ENCODE assay signal across 19 cellular contexts in genomic region chr9:89982016-89982415, GRCh38.
DNase-seq lines count a peak whose midpoint lies in the region; ATAC-seq, FAIRE-seq and TF ChIP-seq lines count a peak whose summit lies in the region.
"Had no signal": no experiment of that assay in that cellular context is flagged by ENCODE, and none has a peak within 500 bp of the region (broad histone marks: within the 10 kb centered on the region; RNA-seq: fewer than 3 reads in every experiment).

No MANE protein-coding gene starts in this region.

- H3K27me3 ChIP-seq in liver (ENCODE audit: control insufficient read depth in 4 of 4, insufficient read depth in 4 of 4, low read length in 3 of 4), result no peaks in the 10 kb centered on the region
- H3K27me3 ChIP-seq in HepG2 (ENCODE audit: control insufficient read depth in 1 of 2, insufficient read depth in 2 of 2, low read length in 2 of 2), result no peaks in the 10 kb centered on the region
- H3K27me3 ChIP-seq in bronchial epithelial cell (ENCODE audit: control insufficient read depth, insufficient read depth, low read length), result peaks cover 1% of the 10 kb centered on the region

- no peak for TF ChIP-seq POLR2A in HepG2 (IDR thresholded peaks at IDR 0.05; ENCODE audit: insufficient read depth in 1 of 2, low read depth in 2 of 2, low read length in 2 of 2)

- H3K9me3 ChIP-seq in liver (ENCODE audit: control insufficient read depth in 4 of 4, low read length in 3 of 4), result no peaks in the 10 kb centered on the region
- no peaks in the 10 kb centered on the region for H3K9me3 ChIP-seq in HepG2 (ENCODE audit: low read length)
- H3K9me3 ChIP-seq: HAP-1 had no signal

- H3K27ac ChIP-seq in liver (ENCODE audit: low read depth in 1 of 2, low read length in 2 of 2) (peak overlapping the region in 1 of 2 donors; percentile 6), HepG2 (ENCODE audit: extremely low read length, insufficient read depth, low read length) (no peak overlapping the region)

- WGBS in liver, result 41% methylated on average over 3 of the region's 3 CpGs
- 0% methylated on average over 3 of the region's 3 CpGs for WGBS in HepG2 (ENCODE audit: low lambda C conversion rate)

- TF ChIP-seq CTCF in liver (IDR thresholded peaks at IDR 0.05; ENCODE audit: low read depth, low read length, missing input control) (no peak), HepG2 (CRISPR knock-in tag; IDR thresholded peaks at IDR 0.05) (no peak), bronchial epithelial cell (IDR thresholded peaks at IDR 0.05; ENCODE audit: insufficient read depth, low read length, severe bottlenecking) (no peak)

- POLR2A ChIA-PET in HepG2 (lab: Yijun Ruan, JAX), result no interaction called here

- H3K4me1 ChIP-seq in liver (ENCODE audit: control insufficient read depth in 4 of 4, insufficient read depth in 4 of 4, low read length in 3 of 4), result peaks cover 0 to 9% (median 6%) of the 10 kb centered on the region in 4 donors
- no peaks in the 10 kb centered on the region for H3K4me1 ChIP-seq in HepG2 (ENCODE audit: insufficient read depth, low read length)
- H3K4me1 ChIP-seq: HAP-1 had no signal

- H4K20me1 ChIP-seq in HepG2 (ENCODE audit: insufficient read depth, low read length), result no peaks in the 10 kb centered on the region

- no TSS peak for BruUV-seq in HepG2 (replicated peaks; lab: Mats Ljungman, UMichigan)

- no peak overlapping the region for H3K4me2 ChIP-seq in HepG2 (ENCODE audit: low read depth, low read length)

- H2AFZ ChIP-seq in HepG2 (ENCODE audit: low read length), result no peak overlapping the region

- no peaks in the 10 kb centered on the region for H3K79me2 ChIP-seq in HepG2 (ENCODE audit: insufficient read depth, low read length)

- intact Hi-C loops in HepG2 (cut with micrococcal nuclease; ENCODE audit: unreplicated experiment) (no loop called here), Right ventricle myocardium superior (cut with DNase I) (no loop called here)

- no peak for ATAC-seq in HepG2
- peak; percentile 81 for ATAC-seq in left lobe of liver
- no peak for ATAC-seq in Right ventricle myocardium superior (ENCODE audit: poor library complexity)
- no peak for ATAC-seq in GM18867 (IDR thresholded peaks at IDR 0.05; ENCODE audit: unreplicated experiment)

- FAIRE-seq in HepG2 (lab: Jason Lieb, UNC) (no peak), bronchial epithelial cell (lab: Jason Lieb, UNC) (peak; percentile 87)
- FAIRE-seq: GM12891, GM18507, H54 had no signal

- CTCF ChIA-PET in HepG2 (lab: Yijun Ruan, JAX; ENCODE audit: low intra/inter-chr PET ratio, low total read pairs), result no interaction called here

- no peak for DNase-seq in HepG2 (ENCODE audit: low spot score)
- DNase-seq in bronchial epithelial cell (ENCODE audit: low read depth), result no peak
- no peak for DNase-seq in left lobe of liver (ENCODE audit: low spot score)
- no peak for DNase-seq in Right ventricle myocardium superior
- DNase-seq: C1 segment of cervical spinal cord; Calu3; CD4-positive, alpha-beta memory T cell; COR-L47; DMS53; DMS79 treated with DMSO at 0.1 percent for 48 hours; GF-D8; GOT3; HFFc6 had no signal

- TF ChIP-seq EP300 in HepG2 (IDR thresholded peaks at IDR 0.05; ENCODE audit: low read depth in 2 of 2, low read length in 2 of 2) (no peak), HepG2 (CRISPR knock-in tag; IDR thresholded peaks at IDR 0.05; ENCODE audit: borderline replicate concordance) (no peak)

- H3K36me3 ChIP-seq in liver (ENCODE audit: control insufficient read depth in 4 of 4, insufficient read depth in 3 of 4, low read depth in 1 of 4, low read length in 3 of 4) (no peaks in the 10 kb centered on the region), HepG2 (replicated peaks in 1 of 2; ENCODE audit: control insufficient read depth in 1 of 2, insufficient read depth in 2 of 2, low read length in 2 of 2) (no peaks in the 10 kb centered on the region), bronchial epithelial cell (ENCODE audit: control insufficient read depth, insufficient read depth, low read length) (no peaks in the 10 kb centered on the region)
- H3K36me3 ChIP-seq: HAP-1 had no signal

- TF ChIP-seq RAD21 in liver (IDR thresholded peaks at IDR 0.05) (peak; percentile 22), HepG2 (CRISPR knock-in tag; IDR thresholded peaks at IDR 0.05) (no peak)

- H3K4me3 ChIP-seq in liver (ENCODE audit: low read depth in 1 of 3, low read length in 3 of 3) (no peak overlapping the region), HepG2 (replicated peaks in 1 of 3; ENCODE audit: insufficient read depth in 1 of 3, low read depth in 2 of 3, low read length in 3 of 3) (no peak overlapping the region), bronchial epithelial cell (ENCODE audit: low read depth, low read length) (no peak overlapping the region)
- H3K4me3 ChIP-seq: HAP-1 had no signal

- H3K9ac ChIP-seq in liver (ENCODE audit: low read depth in 1 of 2, low read length in 2 of 2) (no peak overlapping the region), HepG2 (ENCODE audit: insufficient read depth, low read depth, low read length) (no peak overlapping the region)

- in situ Hi-C loops in HepG2 (cut with HindIII; ENCODE audit: extremely low pct_ligation_motif_present, low pct_unique_long_range_greater_than_20kb), result no loop called here

TF ChIP-seq in liver, 16 proteins besides CTCF, POLR2A, EP300 and RAD21 (continues in another document):
- peak; percentile 65 for TF ChIP-seq NR2F2 (IDR thresholded peaks at IDR 0.05)
- no peak for TF ChIP-seq JUND (IDR thresholded peaks at IDR 0.05)
- no peak for TF ChIP-seq YY1 (IDR thresholded peaks at IDR 0.05)
- no peak for TF ChIP-seq GABPA (IDR thresholded peaks at IDR 0.05 in 1 of 2, conservative IDR thresholded peaks at IDR 0.05 in 1 of 2)
- no peak for TF ChIP-seq FOXA2 (IDR thresholded peaks at IDR 0.05)
- TF ChIP-seq MAX (IDR thresholded peaks at IDR 0.05), result no peak
- TF ChIP-seq EGR1 (IDR thresholded peaks at IDR 0.05; ENCODE audit: low read depth in 2 of 2), result no peak
- no peak for TF ChIP-seq ZBTB33 (IDR thresholded peaks at IDR 0.05)
- TF ChIP-seq SP1 (IDR thresholded peaks at IDR 0.05), result no peak
- TF ChIP-seq TAF1 (conservative IDR thresholded peaks at IDR 0.05), result no peak

TF ChIP-seq in HepG2, 621 proteins besides CTCF, POLR2A, EP300 and RAD21:
- TF ChIP-seq SP1 (IDR thresholded peaks at IDR 0.05) (no peak), SP1 (CRISPR knock-in tag; IDR thresholded peaks at IDR 0.05) (no peak), ZNF780A (CRISPR knock-in tag; IDR thresholded peaks at IDR 0.05) (no peak), LCORL (IDR thresholded peaks at IDR 0.05) (no peak), LCORL (CRISPR knock-in tag; IDR thresholded peaks at IDR 0.05) (no peak), ZBTB33 (CRISPR knock-in tag; IDR thresholded peaks at IDR 0.05) (no peak)
